In the genomic region with DNA sequence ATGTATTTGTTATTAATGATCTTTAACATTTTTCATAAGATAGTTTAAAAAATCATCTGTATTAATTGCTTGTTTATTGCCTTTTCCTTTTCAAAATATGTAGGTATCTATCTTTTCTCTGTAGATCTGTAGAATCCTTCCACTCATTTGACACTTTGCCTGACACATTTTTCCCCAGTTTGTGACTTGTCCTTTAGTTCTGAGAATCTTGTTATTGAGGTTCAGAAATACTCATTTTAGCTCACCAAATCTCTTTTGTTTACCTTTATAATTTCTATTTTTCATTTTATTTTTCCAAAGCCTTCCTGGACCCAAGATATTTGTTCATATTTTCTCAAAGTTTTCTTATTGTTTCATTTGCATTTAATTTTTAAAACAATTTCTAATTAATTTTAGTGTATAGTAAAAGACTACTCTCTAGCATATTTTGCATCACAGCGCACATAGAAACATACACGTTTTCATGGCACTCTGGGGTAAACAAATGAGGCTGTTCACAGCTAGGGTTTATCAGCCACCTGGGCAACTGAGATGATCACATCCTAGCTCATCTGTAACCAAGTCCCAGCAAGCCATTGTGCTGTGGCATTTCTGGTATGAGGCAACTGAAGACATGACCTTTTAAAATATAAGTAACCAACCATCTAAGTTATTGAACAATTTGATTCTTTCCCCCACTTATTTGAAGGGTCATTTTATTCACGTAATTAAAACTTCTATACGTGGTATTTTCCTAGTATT, we compare ENCODE assay signal across 1 cellular context.
TF ChIP-seq lines count a peak whose summit lies in the region.

No MANE protein-coding gene starts in this region.

TF ChIP-seq in K562, 482 proteins besides CTCF, POLR2A, EP300 and RAD21 (continued from another document and continues in another):
- TF ChIP-seq, protein P1, sequence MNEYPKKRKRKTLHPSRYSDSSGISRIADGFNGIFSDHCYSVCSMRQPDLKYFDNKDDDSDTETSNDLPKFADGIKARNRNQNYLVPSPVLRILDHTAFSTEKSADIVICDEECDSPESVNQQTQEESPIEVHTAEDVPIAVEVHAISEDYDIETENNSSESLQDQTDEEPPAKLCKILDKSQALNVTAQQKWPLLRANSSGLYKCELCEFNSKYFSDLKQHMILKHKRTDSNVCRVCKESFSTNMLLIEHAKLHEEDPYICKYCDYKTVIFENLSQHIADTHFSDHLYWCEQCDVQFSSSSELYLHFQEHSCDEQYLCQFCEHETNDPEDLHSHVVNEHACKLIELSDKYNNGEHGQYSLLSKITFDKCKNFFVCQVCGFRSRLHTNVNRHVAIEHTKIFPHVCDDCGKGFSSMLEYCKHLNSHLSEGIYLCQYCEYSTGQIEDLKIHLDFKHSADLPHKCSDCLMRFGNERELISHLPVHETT (CRISPR knock-in tag; conservative IDR thresholded peaks at IDR 0.05 in 1 of 2, IDR thresholded peaks at IDR 0.05 in 1 of 2): 0 out of 4 replicates have a peak, but pooled peaks of 1 of the 2 experiments have one; percentile 8
- TF ChIP-seq WHSC1 (IDR thresholded peaks at IDR 0.05; ENCODE audit: low read length) (no peak), THRAP3 (IDR thresholded peaks at IDR 0.05; ENCODE audit: borderline replicate concordance) (no peak), PHF8 (IDR thresholded peaks at IDR 0.05; ENCODE audit: borderline replicate concordance, low read length) (no peak), CBX5 (IDR thresholded peaks at IDR 0.05; ENCODE audit: borderline replicate concordance, low read depth) (no peak), FOXJ3 (CRISPR knock-in tag; IDR thresholded peaks at IDR 0.05) (no peak), TBL1XR1 (IDR thresholded peaks at IDR 0.05; ENCODE audit: low read length in 2 of 2) (no peak), ZBED1 (IDR thresholded peaks at IDR 0.05) (no peak), HDAC6 (IDR thresholded peaks at IDR 0.05; ENCODE audit: low read depth, low read length) (no peak), ILK (tag; IDR thresholded peaks at IDR 0.05; ENCODE audit: borderline replicate concordance, low read depth) (no peak), POLR2AphosphoS2 (IDR thresholded peaks at IDR 0.05; ENCODE audit: low read length) (no peak), TFAM (CRISPR knock-in tag; conservative IDR thresholded peaks at IDR 0.05) (no peak), ASH1L (IDR thresholded peaks at IDR 0.05; ENCODE audit: borderline replicate concordance, low read depth, partially characterized antibody) (no peak), ZNF23 (CRISPR knock-in tag; IDR thresholded peaks at IDR 0.05) (no peak), E2F3 (CRISPR knock-in tag; IDR thresholded peaks at IDR 0.05) (no peak), BACH1 (tag; IDR thresholded peaks at IDR 0.05) (peak; percentile 59; the same call in 1 of the 2 replicates), ZC3H11A (IDR thresholded peaks at IDR 0.05; ENCODE audit: low read depth, low read length) (no peak), SMAD4 (CRISPR knock-in tag; conservative IDR thresholded peaks at IDR 0.05) (no peak), ZKSCAN3 (CRISPR knock-in tag; IDR thresholded peaks at IDR 0.05) (no peak), ETV1 (tag; conservative IDR thresholded peaks at IDR 0.05; ENCODE audit: low read depth) (no peak), HNRNPK (IDR thresholded peaks at IDR 0.05; ENCODE audit: low read depth, low read length, poor library complexity, severe bottlenecking) (no peak), ZFP1 (CRISPR knock-in tag; IDR thresholded peaks at IDR 0.05) (no peak)
- TF ChIP-seq, protein P2, sequence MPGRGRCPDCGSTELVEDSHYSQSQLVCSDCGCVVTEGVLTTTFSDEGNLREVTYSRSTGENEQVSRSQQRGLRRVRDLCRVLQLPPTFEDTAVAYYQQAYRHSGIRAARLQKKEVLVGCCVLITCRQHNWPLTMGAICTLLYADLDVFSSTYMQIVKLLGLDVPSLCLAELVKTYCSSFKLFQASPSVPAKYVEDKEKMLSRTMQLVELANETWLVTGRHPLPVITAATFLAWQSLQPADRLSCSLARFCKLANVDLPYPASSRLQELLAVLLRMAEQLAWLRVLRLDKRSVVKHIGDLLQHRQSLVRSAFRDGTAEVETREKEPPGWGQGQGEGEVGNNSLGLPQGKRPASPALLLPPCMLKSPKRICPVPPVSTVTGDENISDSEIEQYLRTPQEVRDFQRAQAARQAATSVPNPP (IDR thresholded peaks at IDR 0.05; ENCODE audit: borderline replicate concordance, insufficient read depth, insufficient read length): no peak
- TF ChIP-seq, protein P3, sequence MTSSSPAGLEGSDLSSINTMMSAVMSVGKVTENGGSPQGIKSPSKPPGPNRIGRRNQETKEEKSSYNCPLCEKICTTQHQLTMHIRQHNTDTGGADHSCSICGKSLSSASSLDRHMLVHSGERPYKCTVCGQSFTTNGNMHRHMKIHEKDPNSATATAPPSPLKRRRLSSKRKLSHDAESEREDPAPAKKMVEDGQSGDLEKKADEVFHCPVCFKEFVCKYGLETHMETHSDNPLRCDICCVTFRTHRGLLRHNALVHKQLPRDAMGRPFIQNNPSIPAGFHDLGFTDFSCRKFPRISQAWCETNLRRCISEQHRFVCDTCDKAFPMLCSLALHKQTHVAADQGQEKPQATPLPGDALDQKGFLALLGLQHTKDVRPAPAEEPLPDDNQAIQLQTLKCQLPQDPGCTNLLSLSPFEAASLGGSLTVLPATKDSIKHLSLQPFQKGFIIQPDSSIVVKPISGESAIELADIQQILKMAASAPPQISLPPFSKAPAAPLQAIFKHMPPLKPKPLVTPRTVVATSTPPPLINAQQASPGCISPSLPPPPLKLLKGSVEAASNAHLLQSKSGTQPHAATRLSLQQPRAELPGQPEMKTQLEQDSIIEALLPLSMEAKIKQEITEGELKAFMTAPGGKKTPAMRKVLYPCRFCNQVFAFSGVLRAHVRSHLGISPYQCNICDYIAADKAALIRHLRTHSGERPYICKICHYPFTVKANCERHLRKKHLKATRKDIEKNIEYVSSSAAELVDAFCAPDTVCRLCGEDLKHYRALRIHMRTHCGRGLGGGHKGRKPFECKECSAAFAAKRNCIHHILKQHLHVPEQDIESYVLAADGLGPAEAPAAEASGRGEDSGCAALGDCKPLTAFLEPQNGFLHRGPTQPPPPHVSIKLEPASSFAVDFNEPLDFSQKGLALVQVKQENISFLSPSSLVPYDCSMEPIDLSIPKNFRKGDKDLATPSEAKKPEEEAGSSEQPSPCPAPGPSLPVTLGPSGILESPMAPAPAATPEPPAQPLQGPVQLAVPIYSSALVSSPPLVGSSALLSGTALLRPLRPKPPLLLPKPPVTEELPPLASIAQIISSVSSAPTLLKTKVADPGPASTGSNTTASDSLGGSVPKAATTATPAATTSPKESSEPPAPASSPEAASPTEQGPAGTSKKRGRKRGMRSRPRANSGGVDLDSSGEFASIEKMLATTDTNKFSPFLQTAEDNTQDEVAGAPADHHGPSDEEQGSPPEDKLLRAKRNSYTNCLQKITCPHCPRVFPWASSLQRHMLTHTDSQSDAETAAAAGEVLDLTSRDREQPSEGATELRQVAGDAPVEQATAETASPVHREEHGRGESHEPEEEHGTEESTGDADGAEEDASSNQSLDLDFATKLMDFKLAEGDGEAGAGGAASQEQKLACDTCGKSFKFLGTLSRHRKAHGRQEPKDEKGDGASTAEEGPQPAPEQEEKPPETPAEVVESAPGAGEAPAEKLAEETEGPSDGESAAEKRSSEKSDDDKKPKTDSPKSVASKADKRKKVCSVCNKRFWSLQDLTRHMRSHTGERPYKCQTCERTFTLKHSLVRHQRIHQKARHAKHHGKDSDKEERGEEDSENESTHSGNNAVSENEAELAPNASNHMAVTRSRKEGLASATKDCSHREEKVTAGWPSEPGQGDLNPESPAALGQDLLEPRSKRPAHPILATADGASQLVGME (CRISPR knock-in tag; IDR thresholded peaks at IDR 0.05): no peak
- TF ChIP-seq, protein P4, sequence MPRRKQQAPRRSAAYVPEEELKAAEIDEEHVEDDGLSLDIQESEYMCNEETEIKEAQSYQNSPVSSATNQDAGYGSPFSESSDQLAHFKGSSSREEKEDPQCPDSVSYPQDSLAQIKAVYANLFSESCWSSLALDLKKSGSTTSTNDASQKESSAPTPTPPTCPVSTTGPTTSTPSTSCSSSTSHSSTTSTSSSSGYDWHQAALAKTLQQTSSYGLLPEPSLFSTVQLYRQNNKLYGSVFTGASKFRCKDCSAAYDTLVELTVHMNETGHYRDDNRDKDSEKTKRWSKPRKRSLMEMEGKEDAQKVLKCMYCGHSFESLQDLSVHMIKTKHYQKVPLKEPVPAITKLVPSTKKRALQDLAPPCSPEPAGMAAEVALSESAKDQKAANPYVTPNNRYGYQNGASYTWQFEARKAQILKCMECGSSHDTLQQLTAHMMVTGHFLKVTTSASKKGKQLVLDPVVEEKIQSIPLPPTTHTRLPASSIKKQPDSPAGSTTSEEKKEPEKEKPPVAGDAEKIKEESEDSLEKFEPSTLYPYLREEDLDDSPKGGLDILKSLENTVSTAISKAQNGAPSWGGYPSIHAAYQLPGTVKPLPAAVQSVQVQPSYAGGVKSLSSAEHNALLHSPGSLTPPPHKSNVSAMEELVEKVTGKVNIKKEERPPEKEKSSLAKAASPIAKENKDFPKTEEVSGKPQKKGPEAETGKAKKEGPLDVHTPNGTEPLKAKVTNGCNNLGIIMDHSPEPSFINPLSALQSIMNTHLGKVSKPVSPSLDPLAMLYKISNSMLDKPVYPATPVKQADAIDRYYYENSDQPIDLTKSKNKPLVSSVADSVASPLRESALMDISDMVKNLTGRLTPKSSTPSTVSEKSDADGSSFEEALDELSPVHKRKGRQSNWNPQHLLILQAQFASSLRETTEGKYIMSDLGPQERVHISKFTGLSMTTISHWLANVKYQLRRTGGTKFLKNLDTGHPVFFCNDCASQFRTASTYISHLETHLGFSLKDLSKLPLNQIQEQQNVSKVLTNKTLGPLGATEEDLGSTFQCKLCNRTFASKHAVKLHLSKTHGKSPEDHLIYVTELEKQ (CRISPR knock-in tag; IDR thresholded peaks at IDR 0.05): no peak
- TF ChIP-seq, protein P5, sequence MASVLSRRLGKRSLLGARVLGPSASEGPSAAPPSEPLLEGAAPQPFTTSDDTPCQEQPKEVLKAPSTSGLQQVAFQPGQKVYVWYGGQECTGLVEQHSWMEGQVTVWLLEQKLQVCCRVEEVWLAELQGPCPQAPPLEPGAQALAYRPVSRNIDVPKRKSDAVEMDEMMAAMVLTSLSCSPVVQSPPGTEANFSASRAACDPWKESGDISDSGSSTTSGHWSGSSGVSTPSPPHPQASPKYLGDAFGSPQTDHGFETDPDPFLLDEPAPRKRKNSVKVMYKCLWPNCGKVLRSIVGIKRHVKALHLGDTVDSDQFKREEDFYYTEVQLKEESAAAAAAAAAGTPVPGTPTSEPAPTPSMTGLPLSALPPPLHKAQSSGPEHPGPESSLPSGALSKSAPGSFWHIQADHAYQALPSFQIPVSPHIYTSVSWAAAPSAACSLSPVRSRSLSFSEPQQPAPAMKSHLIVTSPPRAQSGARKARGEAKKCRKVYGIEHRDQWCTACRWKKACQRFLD (CRISPR knock-in tag; IDR thresholded peaks at IDR 0.05): peak; percentile 52; the same call in 1 of the 2 replicates
- TF ChIP-seq, protein P6, sequence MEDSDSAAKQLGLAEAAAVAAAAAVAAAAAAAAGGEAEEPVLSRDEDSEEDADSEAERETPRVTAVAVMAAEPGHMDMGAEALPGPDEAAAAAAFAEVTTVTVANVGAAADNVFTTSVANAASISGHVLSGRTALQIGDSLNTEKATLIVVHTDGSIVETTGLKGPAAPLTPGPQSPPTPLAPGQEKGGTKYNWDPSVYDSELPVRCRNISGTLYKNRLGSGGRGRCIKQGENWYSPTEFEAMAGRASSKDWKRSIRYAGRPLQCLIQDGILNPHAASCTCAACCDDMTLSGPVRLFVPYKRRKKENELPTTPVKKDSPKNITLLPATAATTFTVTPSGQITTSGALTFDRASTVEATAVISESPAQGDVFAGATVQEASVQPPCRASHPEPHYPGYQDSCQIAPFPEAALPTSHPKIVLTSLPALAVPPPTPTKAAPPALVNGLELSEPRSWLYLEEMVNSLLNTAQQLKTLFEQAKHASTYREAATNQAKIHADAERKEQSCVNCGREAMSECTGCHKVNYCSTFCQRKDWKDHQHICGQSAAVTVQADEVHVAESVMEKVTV (CRISPR knock-in tag; IDR thresholded peaks at IDR 0.05): 0 out of 2 replicates have a peak, but pooled peaks have one; percentile 6
- TF ChIP-seq, protein P7, sequence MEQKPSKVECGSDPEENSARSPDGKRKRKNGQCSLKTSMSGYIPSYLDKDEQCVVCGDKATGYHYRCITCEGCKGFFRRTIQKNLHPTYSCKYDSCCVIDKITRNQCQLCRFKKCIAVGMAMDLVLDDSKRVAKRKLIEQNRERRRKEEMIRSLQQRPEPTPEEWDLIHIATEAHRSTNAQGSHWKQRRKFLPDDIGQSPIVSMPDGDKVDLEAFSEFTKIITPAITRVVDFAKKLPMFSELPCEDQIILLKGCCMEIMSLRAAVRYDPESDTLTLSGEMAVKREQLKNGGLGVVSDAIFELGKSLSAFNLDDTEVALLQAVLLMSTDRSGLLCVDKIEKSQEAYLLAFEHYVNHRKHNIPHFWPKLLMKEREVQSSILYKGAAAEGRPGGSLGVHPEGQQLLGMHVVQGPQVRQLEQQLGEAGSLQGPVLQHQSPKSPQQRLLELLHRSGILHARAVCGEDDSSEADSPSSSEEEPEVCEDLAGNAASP (IDR thresholded peaks at IDR 0.05): no peak
- TF ChIP-seq, protein P8, sequence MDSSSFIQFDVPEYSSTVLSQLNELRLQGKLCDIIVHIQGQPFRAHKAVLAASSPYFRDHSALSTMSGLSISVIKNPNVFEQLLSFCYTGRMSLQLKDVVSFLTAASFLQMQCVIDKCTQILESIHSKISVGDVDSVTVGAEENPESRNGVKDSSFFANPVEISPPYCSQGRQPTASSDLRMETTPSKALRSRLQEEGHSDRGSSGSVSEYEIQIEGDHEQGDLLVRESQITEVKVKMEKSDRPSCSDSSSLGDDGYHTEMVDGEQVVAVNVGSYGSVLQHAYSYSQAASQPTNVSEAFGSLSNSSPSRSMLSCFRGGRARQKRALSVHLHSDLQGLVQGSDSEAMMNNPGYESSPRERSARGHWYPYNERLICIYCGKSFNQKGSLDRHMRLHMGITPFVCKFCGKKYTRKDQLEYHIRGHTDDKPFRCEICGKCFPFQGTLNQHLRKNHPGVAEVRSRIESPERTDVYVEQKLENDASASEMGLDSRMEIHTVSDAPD (CRISPR knock-in tag; IDR thresholded peaks at IDR 0.05): no peak
- TF ChIP-seq, protein P9, sequence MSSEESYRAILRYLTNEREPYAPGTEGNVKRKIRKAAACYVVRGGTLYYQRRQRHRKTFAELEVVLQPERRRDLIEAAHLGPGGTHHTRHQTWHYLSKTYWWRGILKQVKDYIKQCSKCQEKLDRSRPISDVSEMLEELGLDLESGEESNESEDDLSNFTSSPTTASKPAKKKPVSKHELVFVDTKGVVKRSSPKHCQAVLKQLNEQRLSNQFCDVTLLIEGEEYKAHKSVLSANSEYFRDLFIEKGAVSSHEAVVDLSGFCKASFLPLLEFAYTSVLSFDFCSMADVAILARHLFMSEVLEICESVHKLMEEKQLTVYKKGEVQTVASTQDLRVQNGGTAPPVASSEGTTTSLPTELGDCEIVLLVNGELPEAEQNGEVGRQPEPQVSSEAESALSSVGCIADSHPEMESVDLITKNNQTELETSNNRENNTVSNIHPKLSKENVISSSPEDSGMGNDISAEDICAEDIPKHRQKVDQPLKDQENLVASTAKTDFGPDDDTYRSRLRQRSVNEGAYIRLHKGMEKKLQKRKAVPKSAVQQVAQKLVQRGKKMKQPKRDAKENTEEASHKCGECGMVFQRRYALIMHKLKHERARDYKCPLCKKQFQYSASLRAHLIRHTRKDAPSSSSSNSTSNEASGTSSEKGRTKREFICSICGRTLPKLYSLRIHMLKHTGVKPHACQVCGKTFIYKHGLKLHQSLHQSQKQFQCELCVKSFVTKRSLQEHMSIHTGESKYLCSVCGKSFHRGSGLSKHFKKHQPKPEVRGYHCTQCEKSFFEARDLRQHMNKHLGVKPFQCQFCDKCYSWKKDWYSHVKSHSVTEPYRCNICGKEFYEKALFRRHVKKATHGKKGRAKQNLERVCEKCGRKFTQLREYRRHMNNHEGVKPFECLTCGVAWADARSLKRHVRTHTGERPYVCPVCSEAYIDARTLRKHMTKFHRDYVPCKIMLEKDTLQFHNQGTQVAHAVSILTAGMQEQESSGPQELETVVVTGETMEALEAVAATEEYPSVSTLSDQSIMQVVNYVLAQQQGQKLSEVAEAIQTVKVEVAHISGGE (CRISPR knock-in tag; IDR thresholded peaks at IDR 0.05): no peak
